In the genomic region with DNA sequence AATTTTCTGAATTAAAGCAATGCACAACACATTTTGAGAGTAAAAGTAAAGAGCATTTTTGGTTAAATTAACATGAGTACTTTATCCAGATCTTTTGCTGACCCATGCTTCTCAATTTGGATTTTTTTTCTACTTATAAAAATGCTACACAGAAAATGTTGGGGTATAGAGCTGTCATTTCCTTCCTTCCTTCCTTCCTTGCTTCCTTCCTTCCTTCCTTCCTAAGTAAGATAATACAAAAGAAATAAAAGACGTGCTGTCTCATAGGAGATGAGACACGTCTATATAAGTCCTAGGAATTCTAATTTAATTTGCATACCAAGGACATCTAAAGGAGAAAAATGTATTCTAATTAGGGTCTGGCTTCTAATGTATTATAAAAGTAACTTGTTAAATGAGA, we compare ENCODE assay signal across 26 cellular contexts. TPM values are rescaled to one million over a fixed set of nuclear protein-coding genes. Genes with fewer than 3 reads are reported as not detected.
"Had no signal": no experiment of that assay in that cellular context is flagged by ENCODE, and none has a peak within 500 bp of the region (broad histone marks: within the 10 kb centered on the region; RNA-seq: fewer than 3 reads in every experiment).

No MANE protein-coding gene starts in this region.

- H3K9me3 ChIP-seq: Peyer's patch, SJSA1, SK-N-SH had no signal

- H3K36me3 ChIP-seq: Peyer's patch, SJSA1 had no signal

- H3K4me3 ChIP-seq: Peyer's patch, SJSA1 had no signal

- FAIRE-seq: HepG2 had no signal

- H3K4me2 ChIP-seq: SK-N-SH had no signal

- DNase-seq: KBM-7, MV-4-11, NCI-H1048, NCI-H1105, NCI-H1417, NCI-H1436 treated with DMSO at 0.1 percent for 48 hours, NCI-H1694, NCI-H187 treated with DMSO at 0.1 percent for 48 hours, NCI-H2029 treated with DMSO at 0.1 percent for 48 hours, NCI-H2171 treated with DMSO at 0.1 percent for 48 hours, NCI-H345, NCI-H446 treated with DMSO at 0.1 percent for 48 hours, NCI-H510A treated with DMSO at 0.1 percent for 48 hours, NCI-H526, NCI-H82, PC-3, Peyer's patch, Right ventricle myocardium superior, RPMI8226, SIG-M5, SK-N-SH, SW 1271, T-cell had no signal

- H3K4me1 ChIP-seq: Peyer's patch had no signal

- H3K27ac ChIP-seq: Peyer's patch, SJSA1 had no signal

- ATAC-seq: HepG2, PC-3, T-cell had no signal

RNA-seq across cellular contexts. Expression of a gene that starts 31.0 kb away (rescaled TPM):
- polyA plus RNA-seq: IgD-negative memory B cell had no signal
